7 cellular contexts compared by ENCODE assay signal in genomic region chr20:62651285-62652021, GRCh38. TPM values are rescaled to one million over a fixed set of nuclear protein-coding genes. Genes with fewer than 3 reads are reported as not detected.
DNase-seq lines count a peak whose midpoint lies in the region; ATAC-seq, FAIRE-seq and TF ChIP-seq lines count a peak whose summit lies in the region.

No MANE protein-coding gene starts in this region.

- H4K20me1 ChIP-seq in SU-DHL-6 (ENCODE audit: low read depth, low read length), result no peaks in the 10 kb centered on the region

- H3K9me3 ChIP-seq in SU-DHL-6 (ENCODE audit: insufficient read depth, low read length) (no peaks in the 10 kb centered on the region), lower lobe of right lung (no peaks in the 10 kb centered on the region)

- ATAC-seq in GM19372 (IDR thresholded peaks at IDR 0.05; ENCODE audit: low read depth, unreplicated experiment), result peak; percentile 56
- peak; percentile 57 for ATAC-seq in HG03378 (IDR thresholded peaks at IDR 0.05; ENCODE audit: unreplicated experiment)
- ATAC-seq in lower lobe of right lung, result peak; percentile 25 to 34

- H3K4me2 ChIP-seq in SU-DHL-6 (ENCODE audit: low read depth, low read length, poor library complexity, severe bottlenecking), result peak overlapping the region; percentile 43

- H3K27me3 ChIP-seq in SU-DHL-6 (ENCODE audit: low read length) (no peaks in the 10 kb centered on the region), lower lobe of right lung (ENCODE audit: low read depth) (no peaks in the 10 kb centered on the region)

- no peaks in the 10 kb centered on the region for H3K9me2 ChIP-seq in SU-DHL-6 (replicated peaks; ENCODE audit: insufficient read depth, low read length)

- peaks cover 6% of the 10 kb centered on the region for H3F3A ChIP-seq in SU-DHL-6 (ENCODE audit: insufficient read depth)

- 32 to 64% (median 39%) methylated on average over 24 of the region's 24 CpGs for WGBS in adipose tissue, 3 donors

- H3K9ac ChIP-seq in SU-DHL-6 (ENCODE audit: low read length), result peak overlapping the region; percentile 28

- H3K4me3 ChIP-seq in SU-DHL-6 (ENCODE audit: insufficient read depth, low read length, poor library complexity, severe bottlenecking) (no peak overlapping the region), lower lobe of right lung (peak overlapping the region; percentile 37)

- H3K36me3 ChIP-seq in SU-DHL-6 (ENCODE audit: low read length) (no peaks in the 10 kb centered on the region), lower lobe of right lung (peaks cover 11% of the 10 kb centered on the region)

- H3K27ac ChIP-seq in SU-DHL-6 (ENCODE audit: low read depth, low read length), result peak overlapping the region; percentile 86
- H3K27ac ChIP-seq in adipose tissue (ENCODE audit: low read depth, low read length), result peak overlapping the region; percentile 78
- peak overlapping the region; percentile 89 for H3K27ac ChIP-seq in lower lobe of right lung

- TF ChIP-seq CTCF in SU-DHL-6 (IDR thresholded peaks at IDR 0.05; ENCODE audit: insufficient read depth, low read length, poor library complexity, severe bottlenecking) (no peak), lower lobe of right lung (IDR thresholded peaks at IDR 0.05) (no peak)

- H2AFZ ChIP-seq in SU-DHL-6 (ENCODE audit: low read depth, low read length, severe bottlenecking), result no peak overlapping the region

- DNase-seq in lower lobe of right lung (peak; percentile 78), frontal cortex (ENCODE audit: low spot score in 2 of 2) (no peak)
- DNase-seq in stimulated activated CD8-positive, alpha-beta memory T cell treated with anti-CD3 and anti-CD28 coated beads, Interleukin-4, amount 100 ng/mL, for 48 hours, result peak; percentile 85

- FAIRE-seq in frontal cortex (lab: Jason Lieb, UNC), result no peak

- H3K79me2 ChIP-seq in SU-DHL-6 (ENCODE audit: insufficient read depth, low read length), result peaks cover 13% of the 10 kb centered on the region; the same call in 1 of the 2 replicates

- peaks cover 58% of the 10 kb centered on the region for H3K4me1 ChIP-seq in lower lobe of right lung

- intact Hi-C loops in lower lobe of right lung (cut with DNase I), result no loop called here

RNA-seq across cellular contexts. Expression of gene SLCO4A1, which starts 9.2 kb away (rescaled TPM):
- 10 to 100 TPM in 2 of 3 donors, 1 to 10 TPM in 1; 6.8 to 45.9 (median 37.8) TPM for polyA plus RNA-seq in adipose tissue
- total RNA-seq in lower lobe of right lung (72.4 TPM), frontal cortex (1.6 TPM)

RNA-seq across cellular contexts. Expression of gene NTSR1, which starts 57.2 kb away (rescaled TPM):
- polyA plus RNA-seq in adipose tissue, result under 1 TPM in 2 of 3 donors, not detected in 1; 0.05 to 0.15 TPM
- total RNA-seq in lower lobe of right lung (not detected), frontal cortex (4.9 TPM)

Comparison
In these comparisons a context has a peak if more than half of its experiments do, and no peak if none do; other contexts are left out.
1. DNase-seq: peak in lower lobe of right lung (single experiment) and stimulated activated CD8-positive, alpha-beta memory T cell treated with anti-CD3 and anti-CD28 coated beads, Interleukin-4, amount 100 ng/mL, for 48 hours (single experiment); none in frontal cortex (0 of 2).
2. RNA of gene SLCO4A1, which starts 9.2 kb away (total RNA-seq): 72.4 TPM in lower lobe of right lung (single experiment); 1.6 TPM in frontal cortex (single experiment); every median in the first group is over 10 times any median in the second.
3. Peak in every context shown above with its lines, with median percentiles within 50 percentile points of each other: ATAC-seq and H3K27ac ChIP-seq.